13 cellular contexts compared by ENCODE assay signal in genomic region chr1:153752561-153753195, GRCh38. TPM values are rescaled to one million over a fixed set of nuclear protein-coding genes. Genes with fewer than 3 reads are reported as not detected.
DNase-seq lines count a peak whose midpoint lies in the region; ATAC-seq, FAIRE-seq and TF ChIP-seq lines count a peak whose summit lies in the region.
"Had no signal": no experiment of that assay in that cellular context is flagged by ENCODE, and none has a peak within 500 bp of the region (broad histone marks: within the 10 kb centered on the region; RNA-seq: fewer than 3 reads in every experiment).

No MANE protein-coding gene starts in this region.

- intact Hi-C loops in heart right ventricle (cut with DNase I) = loop anchor here in 2 of 10 donors (5.0 kb wide), 2 partner anchors 55 to 75 kb away; partner anchors contain the start of gene NPR1 (in 1 of the 2)
- intact Hi-C loops in left ventricle myocardium superior (cut with micrococcal nuclease) = no loop called here
- intact Hi-C loops in uterus (cut with DNase I; ENCODE audit: low total_unique reads) = loop anchor here (5.0 kb wide), 1 partner anchor 70 kb away; no protein-coding TSS in a partner anchor

- no peaks in the 10 kb centered on the region for H4K20me1 ChIP-seq in osteoblast (ENCODE audit: insufficient read depth, low read length)

- H3K36me3 ChIP-seq in heart right ventricle (peaks cover 0 to 95% (median 55%) of the 10 kb centered on the region in 9 donors), osteoblast (ENCODE audit: insufficient read depth, low read length) (peaks cover 56% of the 10 kb centered on the region), uterus (no peaks in the 10 kb centered on the region), small intestine (ENCODE audit: control insufficient read depth in 2 of 2, insufficient read depth in 2 of 2, low read length in 2 of 2) (peaks cover 18 to 25% of the 10 kb centered on the region in 2 donors)

- peaks cover 26 to 56% (median 43%) of the 10 kb centered on the region in 9 donors for H3K4me1 ChIP-seq in heart right ventricle
- peaks cover 21% of the 10 kb centered on the region for H3K4me1 ChIP-seq in osteoblast (ENCODE audit: insufficient read depth, low read length)
- H3K4me1 ChIP-seq in uterus = peaks cover 6 to 17% of the 10 kb centered on the region in 2 donors
- H3K4me1 ChIP-seq in small intestine (ENCODE audit: control insufficient read depth in 2 of 2, insufficient read depth in 1 of 2, low read depth in 1 of 2, low read length in 1 of 2) = no peaks in the 10 kb centered on the region

- H3K9me3 Mint-ChIP-seq in activated naive CD4-positive, alpha-beta T cell treated with anti-CD3 and anti-CD28 coated beads, Interleukin-2, amount 50 U/mL, for 72 hours = no peaks in the 10 kb centered on the region

- H3K27me3 ChIP-seq in heart right ventricle (no peaks in the 10 kb centered on the region), osteoblast (ENCODE audit: insufficient read depth, low read length) (no peaks in the 10 kb centered on the region), uterus (no peaks in the 10 kb centered on the region), small intestine (ENCODE audit: control insufficient read depth in 2 of 2, insufficient read depth in 2 of 2, low read length in 2 of 2) (no peaks in the 10 kb centered on the region)

- peak overlapping the region in 1 of 2 donors; percentile 70 for H3K27ac Mint-ChIP-seq in activated naive CD4-positive, alpha-beta T cell treated with anti-CD3 and anti-CD28 coated beads, Interleukin-2, amount 50 U/mL, for 72 hours
- H3K27ac Mint-ChIP-seq: activated CD8-positive, alpha-beta memory T cell treated with anti-CD3 and anti-CD28 coated beads, Interleukin-2, amount 10 ng/mL, durations not matched to agents 7 days and 5 days had no signal

- H3K4me3 ChIP-seq in heart right ventricle (no peak overlapping the region), osteoblast (ENCODE audit: insufficient read depth, low read length) (no peak overlapping the region), uterus (no peak overlapping the region), small intestine (ENCODE audit: low read depth in 1 of 2, low read length in 2 of 2) (no peak overlapping the region)

- H3K27ac ChIP-seq in heart right ventricle (peak overlapping the region in 8 of 10 donors; percentile 24 to 76 (median 68)), osteoblast (ENCODE audit: low read depth, low read length) (peak overlapping the region; percentile 54), uterus (peak overlapping the region; percentile 84 to 89), small intestine (ENCODE audit: low read depth in 1 of 2, low read length in 1 of 2) (peak overlapping the region in 1 of 2 donors; percentile 21)

- H3K36me3 Mint-ChIP-seq in activated naive CD4-positive, alpha-beta T cell treated with anti-CD3 and anti-CD28 coated beads, Interleukin-2, amount 50 U/mL, for 72 hours = peaks cover 7 to 13% of the 10 kb centered on the region in 2 donors

- TF ChIP-seq CTCF in heart right ventricle (IDR thresholded peaks at IDR 0.05) (no peak), osteoblast (IDR thresholded peaks at IDR 0.05; ENCODE audit: extremely low read depth, low read depth, low read length) (no peak), uterus (IDR thresholded peaks at IDR 0.05) (no peak)

- TF ChIP-seq POLR2A in uterus (IDR thresholded peaks at IDR 0.05) (no peak), GM12892 (IDR thresholded peaks at IDR 0.05; ENCODE audit: low read depth, low read length) (no peak)

- H3K9me3 ChIP-seq in heart right ventricle (no peaks in the 10 kb centered on the region), osteoblast (ENCODE audit: low read depth, low read length) (no peaks in the 10 kb centered on the region), uterus (no peaks in the 10 kb centered on the region), small intestine (ENCODE audit: control insufficient read depth, low read depth) (no peaks in the 10 kb centered on the region)

- DNase-seq in heart right ventricle = no peak
- DNase-seq in left ventricle myocardium superior = no peak
- DNase-seq in fibroblast of peridontal ligament (ENCODE audit: extremely low read depth) = peak; percentile 51
- DNase-seq in osteoblast (ENCODE audit: insufficient read length, low spot score, missing footprints) = peak; percentile 86
- peak; percentile 91 to 93 for DNase-seq in uterus
- no peak for DNase-seq in GM12892 (ENCODE audit: insufficient read length)
- DNase-seq in small intestine = no peak
- DNase-seq in activated naive CD4-positive, alpha-beta T cell treated with anti-CD3 and anti-CD28 coated beads, Interleukin-2, amount 50 U/mL, for 72 hours (ENCODE audit: low spot score in 2 of 2) = no peak
- DNase-seq: activated CD8-positive, alpha-beta memory T cell treated with anti-CD3 and anti-CD28 coated beads, Interleukin-2, amount 10 ng/mL, durations not matched to agents 7 days and 5 days; amygdala; DMS153; NCI-H446 treated with DMSO at 0.1 percent for 48 hours; stimulated activated CD4-positive, alpha-beta T cell treated with anti-CD3 and anti-CD28 coated beads, Interleukin-4, amount 100 ng/mL, for 24 hours had no signal

- ATAC-seq in heart right ventricle = peak in 4 of 8 donors; percentile 2 to 40 (median 20)
- ATAC-seq in left ventricle myocardium superior = no peak
- ATAC-seq in activated naive CD4-positive, alpha-beta T cell treated with anti-CD3 and anti-CD28 coated beads, Interleukin-2, amount 50 U/mL, for 72 hours = no peak
- ATAC-seq: activated CD8-positive, alpha-beta memory T cell treated with anti-CD3 and anti-CD28 coated beads, Interleukin-2, amount 10 ng/mL, durations not matched to agents 7 days and 5 days had no signal

- 57 to 61% methylated on average over 9 of the region's 9 CpGs for WGBS in heart right ventricle, 2 donors
- WGBS in small intestine, 3 donors = 70 to 78% (median 77%) methylated on average over 9 of the region's 9 CpGs

- FAIRE-seq in GM12892 (lab: Jason Lieb, UNC) (no peak), small intestine (lab: Jason Lieb, UNC) (no peak)

- no peaks in the 10 kb centered on the region for H3K79me2 ChIP-seq in osteoblast (ENCODE audit: insufficient read depth, low read length)

- peak overlapping the region; percentile 10 for H3K4me2 ChIP-seq in osteoblast (ENCODE audit: insufficient read depth, low read length)

- no peak overlapping the region for H2AFZ ChIP-seq in osteoblast (ENCODE audit: low read length)

RNA-seq across cellular contexts. Expression of gene SLC27A3, which starts 22.5 kb away (rescaled TPM):
- 10 to 100 TPM in 2 of 10 donors, 1 to 10 TPM in 8; 5.9 to 16.0 (median 8.9) TPM for total RNA-seq in heart right ventricle
- 10 to 100 TPM; 26.7 to 43.8 TPM for polyA plus RNA-seq in heart right ventricle
- total RNA-seq in left ventricle myocardium superior = 9.8 TPM
- total RNA-seq in osteoblast = 9.4 and 13.8 TPM in 2 replicates
- total RNA-seq in uterus = 100 to 1,000 TPM in 1 of 4 donors, 10 to 100 TPM in 3; 12.9 to 364 (median 36.7) TPM
- 7.4 TPM for polyA plus RNA-seq in GM12892 (2012; ENCODE audit: missing spikeins)
- polyA plus RNA-seq in small intestine = 10 to 100 TPM in 1 of 3 donors, 1 to 10 TPM in 2; 5.4 to 24.7 (median 9.2) TPM
- total RNA-seq in activated naive CD4-positive, alpha-beta T cell treated with anti-CD3 and anti-CD28 coated beads, Interleukin-2, amount 50 U/mL, for 72 hours = 1 to 10 TPM; 7.0 to 8.3 TPM

RNA-seq across cellular contexts. Expression of gene INTS3, which starts 24.8 kb away (rescaled TPM):
- total RNA-seq in heart right ventricle = 10 to 100 TPM; 25.4 to 32.8 (median 31.1) TPM
- polyA plus RNA-seq in heart right ventricle = 10 to 100 TPM; 30.8 to 46.1 TPM
- total RNA-seq in left ventricle myocardium superior = 35.5 TPM
- total RNA-seq in osteoblast = 42.4 and 42.7 TPM in 2 replicates
- total RNA-seq in uterus = 10 to 100 TPM; 35.9 to 70.1 (median 61.3) TPM
- 40.9 TPM for polyA plus RNA-seq in GM12892 (2012; ENCODE audit: missing spikeins)
- polyA plus RNA-seq in small intestine = 10 to 100 TPM; 14.9 to 24.9 (median 20.4) TPM
- total RNA-seq in activated naive CD4-positive, alpha-beta T cell treated with anti-CD3 and anti-CD28 coated beads, Interleukin-2, amount 50 U/mL, for 72 hours = 10 to 100 TPM; 58.2 to 64.9 TPM

Comparison
In these comparisons a context has a peak if more than half of its experiments do, and no peak if none do; other contexts are left out.
1. DNase-seq: peak in fibroblast of peridontal ligament (single experiment), osteoblast (single experiment) and uterus (2 of 2); none in heart right ventricle (0 of 2), left ventricle myocardium superior (single experiment), GM12892 (single experiment), small intestine (single experiment) and activated naive CD4-positive, alpha-beta T cell treated with anti-CD3 and anti-CD28 coated beads, Interleukin-2, amount 50 U/mL, for 72 hours (0 of 2).